Comparison of ENCODE assay signal across 22 cellular contexts in the genomic region with DNA sequence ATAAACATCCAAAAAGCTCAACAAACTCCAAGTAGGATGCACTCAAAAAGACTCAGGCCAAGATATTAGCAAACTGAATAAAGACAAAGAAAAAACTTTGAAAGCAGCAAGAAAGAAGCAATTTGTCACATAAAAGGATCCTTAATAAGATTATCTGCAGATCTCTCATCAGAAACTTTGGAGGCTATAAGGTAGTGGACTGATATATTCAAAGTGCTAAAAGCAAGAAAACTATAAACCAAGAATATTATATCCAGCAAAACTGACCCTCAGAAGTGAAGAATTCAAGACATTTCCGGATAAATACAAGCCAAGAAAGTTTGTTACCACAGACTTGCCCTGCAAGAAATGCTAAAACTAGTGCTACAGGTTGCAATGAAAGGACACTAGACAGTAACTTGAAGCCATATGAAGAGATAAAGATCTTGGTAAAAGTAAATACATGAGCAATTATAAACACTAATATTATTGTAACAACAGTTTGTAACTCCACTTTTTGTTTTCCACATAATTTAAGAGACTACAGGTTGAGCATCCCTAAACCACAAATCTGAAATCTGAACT. TPM values are rescaled to one million over a fixed set of nuclear protein-coding genes. Genes with fewer than 3 reads are reported as not detected.
DNase-seq lines count a peak whose midpoint lies in the region; ATAC-seq and TF ChIP-seq lines count a peak whose summit lies in the region.
"Had no signal": no experiment of that assay in that cellular context is flagged by ENCODE, and none has a peak within 500 bp of the region (broad histone marks: within the 10 kb centered on the region; RNA-seq: fewer than 3 reads in every experiment).

No MANE protein-coding gene starts in this region.

- peak overlapping the region; percentile 43 for H3K27ac Mint-ChIP-seq in neural crest cell (ENCODE audit: unreplicated experiment)
- H3K27ac Mint-ChIP-seq: CD14-positive monocyte; CD4-positive, alpha-beta T cell; H9; HFFc6 had no signal

- no peaks in the 10 kb centered on the region for H3K4me1 Mint-ChIP-seq in neural crest cell
- H3K4me1 Mint-ChIP-seq: H9 had no signal

- peaks cover 19% of the 10 kb centered on the region for H3K36me3 Mint-ChIP-seq in neural crest cell (ENCODE audit: low read depth)

- no peaks in the 10 kb centered on the region for H3K27me3 Mint-ChIP-seq in neural crest cell (ENCODE audit: low read depth)
- H3K27me3 Mint-ChIP-seq: CD4-positive, alpha-beta T cell had no signal

- TF ChIP-seq CTCF in neural crest cell (conservative IDR thresholded peaks at IDR 0.05) = no peak

- no peak for ATAC-seq in GM19455 (IDR thresholded peaks at IDR 0.05; ENCODE audit: unreplicated experiment)
- ATAC-seq: A549, HCT116 had no signal

- no peak overlapping the region for H3K4me3 Mint-ChIP-seq in neural crest cell
- H3K4me3 Mint-ChIP-seq: CD14-positive monocyte; CD4-positive, alpha-beta T cell; CD8-positive, alpha-beta memory T cell; H9; HFFc6 had no signal

- peaks cover 7% of the 10 kb centered on the region for H3K9me3 Mint-ChIP-seq in neural crest cell

- DNase-seq in SIG-M5 treated with dmso at 0.1 percent for 504 hours (lab: John Stamatoyannopoulos, UW; ENCODE audit: unreplicated experiment) (peak; percentile 33), SIG-M5 (lab: John Stamatoyannopoulos, UW) (no peak), M059J (ENCODE audit: low read depth) (peak; percentile 22), neural crest cell (ENCODE audit: low read depth, low spot score) (no peak), SKM-1 (lab: John Stamatoyannopoulos, UW; ENCODE audit: unreplicated experiment) (no peak)
- DNase-seq: 8988T; ACHN; AML-193; BE2C; CD4-positive, alpha-beta T cell; CD8-positive, alpha-beta memory T cell; DMS 273 treated with DMSO at 0.1 percent for 48 hours; DMS53; DMS79 treated with DMSO at 0.1 percent for 48 hours; GF-D8; GM23248; H9; HFFc6 had no signal

RNA-seq across cellular contexts. Expression of a gene that starts 23.6 kb away (rescaled TPM):
- total RNA-seq in M059J (2014; rRNA removed; shearing (Covaris generic)) = 1.5 and 1.7 TPM in 2 replicates
- 4.2 and 4.4 TPM in 2 replicates for total RNA-seq in neural crest cell

RNA-seq across cellular contexts. Expression of a gene that starts 37.6 kb away (rescaled TPM):
- total RNA-seq in M059J (2014; rRNA removed; shearing (Covaris generic)) = 0.10 and 0.17 TPM in 2 replicates
- total RNA-seq in neural crest cell = 21.4 and 22.4 TPM in 2 replicates
- total RNA-seq: CD8-positive, alpha-beta memory T cell; GM23248; HFFc6 had no signal

Comparison
In these comparisons a context has a peak if more than half of its experiments do, and no peak if none do; other contexts are left out.
1. DNase-seq: peak in SIG-M5 treated with dmso at 0.1 percent for 504 hours (single experiment) and M059J (single experiment); none in SIG-M5 (single experiment), neural crest cell (single experiment) and SKM-1 (single experiment).
2. RNA of a gene that starts 37.6 kb away (total RNA-seq): 21.4 to 22.4 TPM in neural crest cell; 0.10 to 0.17 TPM in M059J; every median in the first group is over 10 times any median in the second.